21 cellular contexts compared by ENCODE assay signal in the genomic region with DNA sequence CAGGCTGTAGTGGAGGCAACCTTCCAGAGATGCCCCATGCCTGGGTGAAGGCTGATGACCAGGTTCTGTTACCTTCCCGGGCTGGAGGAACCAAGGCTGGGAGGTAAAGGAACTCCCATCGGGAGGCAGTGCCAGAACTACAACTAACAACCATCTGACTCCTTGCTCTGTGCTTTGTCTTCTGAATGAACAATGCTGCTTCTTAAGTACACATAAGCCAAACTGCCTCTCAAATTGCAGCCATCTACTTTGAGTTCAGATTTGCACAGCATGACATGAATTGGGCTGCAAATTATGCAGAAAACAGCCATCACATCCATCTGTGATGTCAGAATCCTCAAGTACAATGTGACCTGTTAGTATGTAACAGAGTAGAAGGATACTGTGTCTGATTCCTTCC.
A peak's percentile ranks its signal among the peaks of the same experiment; 100 is the strongest.
DNase-seq lines count a peak whose midpoint lies in the region; ATAC-seq lines count a peak whose summit lies in the region.
"Had no signal": no experiment of that assay in that cellular context is flagged by ENCODE, and none has a peak within 500 bp of the region (broad histone marks: within the 10 kb centered on the region; RNA-seq: fewer than 3 reads in every experiment).

No MANE protein-coding gene starts in this region.

- CTCF ChIA-PET in activated CD8-positive, alpha-beta memory T cell treated with anti-CD3 and anti-CD28 coated beads, Interleukin-2, amount 10 ng/mL, durations not matched to agents 7 days and 5 days (lab: Charles Lee): no interaction called here

- H3K9me3 Mint-ChIP-seq in activated CD8-positive, alpha-beta memory T cell treated with anti-CD3 and anti-CD28 coated beads, Interleukin-2, amount 10 ng/mL, durations not matched to agents 7 days and 5 days (ENCODE audit: low read depth): no peaks in the 10 kb centered on the region
- H3K9me3 Mint-ChIP-seq: CD4-positive, alpha-beta T cell had no signal

- H3K27me3 Mint-ChIP-seq in activated CD8-positive, alpha-beta memory T cell treated with anti-CD3 and anti-CD28 coated beads, Interleukin-2, amount 10 ng/mL, durations not matched to agents 7 days and 5 days: no peaks in the 10 kb centered on the region
- H3K27me3 Mint-ChIP-seq: CD4-positive, alpha-beta T cell had no signal

- no peak overlapping the region for H3K4me3 Mint-ChIP-seq in activated CD8-positive, alpha-beta memory T cell treated with anti-CD3 and anti-CD28 coated beads, Interleukin-2, amount 10 ng/mL, durations not matched to agents 7 days and 5 days
- H3K4me3 Mint-ChIP-seq: CD4-positive, alpha-beta T cell had no signal

- H3K4me1 Mint-ChIP-seq in activated CD8-positive, alpha-beta memory T cell treated with anti-CD3 and anti-CD28 coated beads, Interleukin-2, amount 10 ng/mL, durations not matched to agents 7 days and 5 days: no peaks in the 10 kb centered on the region

- H3K27me3 ChIP-seq in adipocyte (replicated peaks; ENCODE audit: control insufficient read depth, insufficient read depth, low read length): no peaks in the 10 kb centered on the region
- H3K27me3 ChIP-seq: BE2C had no signal

- no peak overlapping the region for H3K27ac Mint-ChIP-seq in activated CD8-positive, alpha-beta memory T cell treated with anti-CD3 and anti-CD28 coated beads, Interleukin-2, amount 10 ng/mL, durations not matched to agents 7 days and 5 days
- H3K27ac Mint-ChIP-seq: CD4-positive, alpha-beta T cell had no signal

- H3K4me1 ChIP-seq in adipocyte (ENCODE audit: control insufficient read depth, insufficient read depth, low read length): peaks cover 10% of the 10 kb centered on the region
- H3K4me1 ChIP-seq: BE2C had no signal

- H3K9ac ChIP-seq in adipocyte (ENCODE audit: low read length): no peak overlapping the region
- H3K9ac ChIP-seq: GM23248, SK-N-SH had no signal

- H3K36me3 ChIP-seq in adipocyte (ENCODE audit: control insufficient read depth, insufficient read depth, low read length, severe bottlenecking): no peaks in the 10 kb centered on the region
- H3K36me3 ChIP-seq: BE2C had no signal

- H3K4me3 ChIP-seq in adipocyte (ENCODE audit: low read length): no peak overlapping the region
- H3K4me3 ChIP-seq: GM12878, GM23248 had no signal

- H3K36me3 Mint-ChIP-seq in activated CD8-positive, alpha-beta memory T cell treated with anti-CD3 and anti-CD28 coated beads, Interleukin-2, amount 10 ng/mL, durations not matched to agents 7 days and 5 days: no peaks in the 10 kb centered on the region

- no peak for ATAC-seq in activated CD8-positive, alpha-beta memory T cell treated with anti-CD3 and anti-CD28 coated beads, Interleukin-2, amount 10 ng/mL, durations not matched to agents 7 days and 5 days
- no peak for ATAC-seq in GM21717 (IDR thresholded peaks at IDR 0.05; ENCODE audit: unreplicated experiment)
- ATAC-seq: GM12878 had no signal

- DNase-seq in NCI-H2107 treated with DMSO at 0.1 percent for 48 hours (lab: John Stamatoyannopoulos, UW; ENCODE audit: unreplicated experiment) (peak; percentile 2), NCI-H2107 (lab: John Stamatoyannopoulos, UW) (no peak), NCI-H2227 treated with DMSO at 0.1 percent for 48 hours (lab: John Stamatoyannopoulos, UW) (peak; percentile 67), adipocyte (ENCODE audit: low read depth) (peak; percentile 9), inferior parietal cortex (ENCODE audit: extremely low spot score) (no peak), HuH-7 (ENCODE audit: low spot score) (no peak)
- DNase-seq in activated CD8-positive, alpha-beta memory T cell treated with anti-CD3 and anti-CD28 coated beads, Interleukin-2, amount 10 ng/mL, durations not matched to agents 7 days and 5 days: no peak
- DNase-seq: 8988T; BE2C; Calu3; CD4-positive, alpha-beta T cell; GM23248; HCEC 1CT; KG1; NCI-H1048; NCI-H1694 treated with DMSO at 0.1 percent for 48 hours; NCI-H510A; Right ventricle myocardium superior; SK-N-SH had no signal

- H3K9me3 ChIP-seq in adipocyte (ENCODE audit: control insufficient read depth, low read length): no peaks in the 10 kb centered on the region
- H3K9me3 ChIP-seq: BE2C, SK-N-SH had no signal

Comparison
In these comparisons a context has a peak if more than half of its experiments do, and no peak if none do; other contexts are left out.
1. DNase-seq: peak in NCI-H2107 treated with DMSO at 0.1 percent for 48 hours (single experiment), NCI-H2227 treated with DMSO at 0.1 percent for 48 hours (single experiment) and adipocyte (single experiment); none in NCI-H2107 (single experiment), activated CD8-positive, alpha-beta memory T cell treated with anti-CD3 and anti-CD28 coated beads, Interleukin-2, amount 10 ng/mL, durations not matched to agents 7 days and 5 days (single experiment), inferior parietal cortex (single experiment) and HuH-7 (single experiment).